1 cellular context compared by ENCODE assay signal in the genomic region with DNA sequence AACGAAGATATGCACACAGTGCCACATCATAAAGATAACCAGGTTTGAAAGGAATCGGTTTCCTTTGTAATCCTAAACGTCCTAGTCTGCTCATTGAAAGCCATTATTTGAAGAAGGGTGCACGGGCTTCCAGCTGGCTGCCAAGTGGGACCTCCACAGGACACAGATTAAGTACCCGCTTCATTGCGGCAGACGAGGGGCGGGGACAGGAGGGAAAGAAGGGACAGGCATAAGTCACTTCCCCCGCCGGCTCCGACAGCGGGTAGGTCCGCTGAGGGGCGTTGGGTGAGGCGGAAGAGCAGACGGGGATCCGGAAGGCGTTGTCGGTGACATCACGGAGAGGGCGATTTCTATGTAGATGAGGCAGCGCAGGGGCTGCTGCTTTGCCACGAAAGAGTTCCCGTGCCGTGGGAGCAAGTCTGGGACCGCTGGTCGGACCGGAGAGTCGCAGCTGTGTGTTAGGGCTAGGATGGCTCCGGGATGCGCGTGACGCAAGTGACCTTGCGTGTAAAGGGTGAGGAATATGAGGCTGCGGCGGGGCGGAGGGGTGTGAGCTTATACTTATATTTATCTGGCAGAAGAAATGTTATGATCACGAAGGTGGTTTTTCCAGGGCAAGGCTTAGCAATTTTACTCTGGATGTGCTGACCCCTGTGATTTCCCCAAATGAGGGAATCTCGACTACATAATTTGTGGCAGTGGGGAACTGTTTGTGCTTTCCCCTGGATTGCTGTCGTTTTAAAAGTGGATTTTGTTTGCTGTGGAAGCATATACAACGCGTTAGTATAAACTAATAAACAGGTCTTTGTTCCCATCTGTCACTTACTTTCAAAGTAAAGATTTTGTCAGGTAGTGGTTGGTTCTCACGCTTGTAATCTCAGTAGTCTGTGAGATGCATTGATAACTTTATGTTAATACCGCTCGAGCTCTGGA.
TF ChIP-seq lines count a peak whose summit lies in the region.

No MANE protein-coding gene starts in this region.

TF ChIP-seq in HEK293, 187 proteins besides CTCF, POLR2A, EP300 and RAD21 (continued from another document and continues in another):
- TF ChIP-seq, protein P1, sequence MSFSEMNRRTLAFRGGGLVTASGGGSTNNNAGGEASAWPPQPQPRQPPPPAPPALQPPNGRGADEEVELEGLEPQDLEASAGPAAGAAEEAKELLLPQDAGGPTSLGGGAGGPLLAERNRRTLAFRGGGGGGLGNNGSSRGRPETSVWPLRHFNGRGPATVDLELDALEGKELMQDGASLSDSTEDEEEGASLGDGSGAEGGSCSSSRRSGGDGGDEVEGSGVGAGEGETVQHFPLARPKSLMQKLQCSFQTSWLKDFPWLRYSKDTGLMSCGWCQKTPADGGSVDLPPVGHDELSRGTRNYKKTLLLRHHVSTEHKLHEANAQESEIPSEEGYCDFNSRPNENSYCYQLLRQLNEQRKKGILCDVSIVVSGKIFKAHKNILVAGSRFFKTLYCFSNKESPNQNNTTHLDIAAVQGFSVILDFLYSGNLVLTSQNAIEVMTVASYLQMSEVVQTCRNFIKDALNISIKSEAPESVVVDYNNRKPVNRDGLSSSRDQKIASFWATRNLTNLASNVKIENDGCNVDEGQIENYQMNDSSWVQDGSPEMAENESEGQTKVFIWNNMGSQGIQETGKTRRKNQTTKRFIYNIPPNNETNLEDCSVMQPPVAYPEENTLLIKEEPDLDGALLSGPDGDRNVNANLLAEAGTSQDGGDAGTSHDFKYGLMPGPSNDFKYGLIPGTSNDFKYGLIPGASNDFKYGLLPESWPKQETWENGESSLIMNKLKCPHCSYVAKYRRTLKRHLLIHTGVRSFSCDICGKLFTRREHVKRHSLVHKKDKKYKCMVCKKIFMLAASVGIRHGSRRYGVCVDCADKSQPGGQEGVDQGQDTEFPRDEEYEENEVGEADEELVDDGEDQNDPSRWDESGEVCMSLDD (tag by site-specific recombination; IDR thresholded peaks at IDR 0.05): peak; percentile 78
- TF ChIP-seq, protein P2, sequence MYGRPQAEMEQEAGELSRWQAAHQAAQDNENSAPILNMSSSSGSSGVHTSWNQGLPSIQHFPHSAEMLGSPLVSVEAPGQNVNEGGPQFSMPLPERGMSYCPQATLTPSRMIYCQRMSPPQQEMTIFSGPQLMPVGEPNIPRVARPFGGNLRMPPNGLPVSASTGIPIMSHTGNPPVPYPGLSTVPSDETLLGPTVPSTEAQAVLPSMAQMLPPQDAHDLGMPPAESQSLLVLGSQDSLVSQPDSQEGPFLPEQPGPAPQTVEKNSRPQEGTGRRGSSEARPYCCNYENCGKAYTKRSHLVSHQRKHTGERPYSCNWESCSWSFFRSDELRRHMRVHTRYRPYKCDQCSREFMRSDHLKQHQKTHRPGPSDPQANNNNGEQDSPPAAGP (tag by site-specific recombination; IDR thresholded peaks at IDR 0.05): peak; percentile 53; the same call in 1 of the 2 replicates
- peak; percentile 81 for TF ChIP-seq GLIS1 (tag by site-specific recombination; IDR thresholded peaks at IDR 0.05)
- TF ChIP-seq TRIM28 (IDR thresholded peaks at IDR 0.05; ENCODE audit: borderline replicate concordance, low read length): 0 out of 2 replicates have a peak, but pooled peaks have one; percentile 49
- peak; percentile 60 for TF ChIP-seq EGR2 (tag by site-specific recombination; IDR thresholded peaks at IDR 0.05; ENCODE audit: low read depth)
- peak; percentile 79 for TF ChIP-seq ZBTB17 (tag by site-specific recombination; IDR thresholded peaks at IDR 0.05)
- TF ChIP-seq, protein P3, sequence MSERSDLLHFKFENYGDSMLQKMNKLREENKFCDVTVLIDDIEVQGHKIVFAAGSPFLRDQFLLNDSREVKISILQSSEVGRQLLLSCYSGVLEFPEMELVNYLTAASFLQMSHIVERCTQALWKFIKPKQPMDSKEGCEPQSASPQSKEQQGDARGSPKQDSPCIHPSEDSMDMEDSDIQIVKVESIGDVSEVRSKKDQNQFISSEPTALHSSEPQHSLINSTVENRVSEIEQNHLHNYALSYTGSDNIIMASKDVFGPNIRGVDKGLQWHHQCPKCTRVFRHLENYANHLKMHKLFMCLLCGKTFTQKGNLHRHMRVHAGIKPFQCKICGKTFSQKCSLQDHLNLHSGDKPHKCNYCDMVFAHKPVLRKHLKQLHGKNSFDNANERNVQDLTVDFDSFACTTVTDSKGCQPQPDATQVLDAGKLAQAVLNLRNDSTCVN (tag by site-specific recombination; optimal IDR thresholded peaks at IDR 0.05): peak; percentile 53
- 0 out of 2 replicates have a peak, but pooled peaks have one; percentile 33 for TF ChIP-seq ZNF843 (tag by site-specific recombination; IDR thresholded peaks at IDR 0.05)
- TF ChIP-seq ZNF140 (tag by site-specific recombination; IDR thresholded peaks at IDR 0.05): peak; percentile 58
- TF ChIP-seq, protein P4, sequence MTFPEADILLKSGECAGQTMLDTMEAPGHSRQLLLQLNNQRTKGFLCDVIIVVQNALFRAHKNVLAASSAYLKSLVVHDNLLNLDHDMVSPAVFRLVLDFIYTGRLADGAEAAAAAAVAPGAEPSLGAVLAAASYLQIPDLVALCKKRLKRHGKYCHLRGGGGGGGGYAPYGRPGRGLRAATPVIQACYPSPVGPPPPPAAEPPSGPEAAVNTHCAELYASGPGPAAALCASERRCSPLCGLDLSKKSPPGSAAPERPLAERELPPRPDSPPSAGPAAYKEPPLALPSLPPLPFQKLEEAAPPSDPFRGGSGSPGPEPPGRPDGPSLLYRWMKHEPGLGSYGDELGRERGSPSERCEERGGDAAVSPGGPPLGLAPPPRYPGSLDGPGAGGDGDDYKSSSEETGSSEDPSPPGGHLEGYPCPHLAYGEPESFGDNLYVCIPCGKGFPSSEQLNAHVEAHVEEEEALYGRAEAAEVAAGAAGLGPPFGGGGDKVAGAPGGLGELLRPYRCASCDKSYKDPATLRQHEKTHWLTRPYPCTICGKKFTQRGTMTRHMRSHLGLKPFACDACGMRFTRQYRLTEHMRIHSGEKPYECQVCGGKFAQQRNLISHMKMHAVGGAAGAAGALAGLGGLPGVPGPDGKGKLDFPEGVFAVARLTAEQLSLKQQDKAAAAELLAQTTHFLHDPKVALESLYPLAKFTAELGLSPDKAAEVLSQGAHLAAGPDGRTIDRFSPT (tag by site-specific recombination; IDR thresholded peaks at IDR 0.05): 0 out of 2 replicates have a peak, but pooled peaks have one; percentile 39
- peak; percentile 79 for TF ChIP-seq SP7 (tag by site-specific recombination; IDR thresholded peaks at IDR 0.05)
- TF ChIP-seq KLF10 (tag by site-specific recombination; IDR thresholded peaks at IDR 0.05): peak; percentile 82
- TF ChIP-seq, protein P5, sequence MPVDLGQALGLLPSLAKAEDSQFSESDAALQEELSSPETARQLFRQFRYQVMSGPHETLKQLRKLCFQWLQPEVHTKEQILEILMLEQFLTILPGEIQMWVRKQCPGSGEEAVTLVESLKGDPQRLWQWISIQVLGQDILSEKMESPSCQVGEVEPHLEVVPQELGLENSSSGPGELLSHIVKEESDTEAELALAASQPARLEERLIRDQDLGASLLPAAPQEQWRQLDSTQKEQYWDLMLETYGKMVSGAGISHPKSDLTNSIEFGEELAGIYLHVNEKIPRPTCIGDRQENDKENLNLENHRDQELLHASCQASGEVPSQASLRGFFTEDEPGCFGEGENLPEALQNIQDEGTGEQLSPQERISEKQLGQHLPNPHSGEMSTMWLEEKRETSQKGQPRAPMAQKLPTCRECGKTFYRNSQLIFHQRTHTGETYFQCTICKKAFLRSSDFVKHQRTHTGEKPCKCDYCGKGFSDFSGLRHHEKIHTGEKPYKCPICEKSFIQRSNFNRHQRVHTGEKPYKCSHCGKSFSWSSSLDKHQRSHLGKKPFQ (tag by site-specific recombination; IDR thresholded peaks at IDR 0.05): peak; percentile 32; the same call in 1 of the 2 replicates
- 0 out of 2 replicates have a peak, but pooled peaks have one; percentile 5 for TF ChIP-seq MYNN (tag by site-specific recombination; IDR thresholded peaks at IDR 0.05; ENCODE audit: borderline replicate concordance)
- TF ChIP-seq, protein P6, sequence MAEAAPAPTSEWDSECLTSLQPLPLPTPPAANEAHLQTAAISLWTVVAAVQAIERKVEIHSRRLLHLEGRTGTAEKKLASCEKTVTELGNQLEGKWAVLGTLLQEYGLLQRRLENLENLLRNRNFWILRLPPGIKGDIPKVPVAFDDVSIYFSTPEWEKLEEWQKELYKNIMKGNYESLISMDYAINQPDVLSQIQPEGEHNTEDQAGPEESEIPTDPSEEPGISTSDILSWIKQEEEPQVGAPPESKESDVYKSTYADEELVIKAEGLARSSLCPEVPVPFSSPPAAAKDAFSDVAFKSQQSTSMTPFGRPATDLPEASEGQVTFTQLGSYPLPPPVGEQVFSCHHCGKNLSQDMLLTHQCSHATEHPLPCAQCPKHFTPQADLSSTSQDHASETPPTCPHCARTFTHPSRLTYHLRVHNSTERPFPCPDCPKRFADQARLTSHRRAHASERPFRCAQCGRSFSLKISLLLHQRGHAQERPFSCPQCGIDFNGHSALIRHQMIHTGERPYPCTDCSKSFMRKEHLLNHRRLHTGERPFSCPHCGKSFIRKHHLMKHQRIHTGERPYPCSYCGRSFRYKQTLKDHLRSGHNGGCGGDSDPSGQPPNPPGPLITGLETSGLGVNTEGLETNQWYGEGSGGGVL (tag by site-specific recombination; IDR thresholded peaks at IDR 0.05): peak; percentile 66
- TF ChIP-seq KLF1 (tag by site-specific recombination; IDR thresholded peaks at IDR 0.05): peak; percentile 73
- TF ChIP-seq, protein P7, sequence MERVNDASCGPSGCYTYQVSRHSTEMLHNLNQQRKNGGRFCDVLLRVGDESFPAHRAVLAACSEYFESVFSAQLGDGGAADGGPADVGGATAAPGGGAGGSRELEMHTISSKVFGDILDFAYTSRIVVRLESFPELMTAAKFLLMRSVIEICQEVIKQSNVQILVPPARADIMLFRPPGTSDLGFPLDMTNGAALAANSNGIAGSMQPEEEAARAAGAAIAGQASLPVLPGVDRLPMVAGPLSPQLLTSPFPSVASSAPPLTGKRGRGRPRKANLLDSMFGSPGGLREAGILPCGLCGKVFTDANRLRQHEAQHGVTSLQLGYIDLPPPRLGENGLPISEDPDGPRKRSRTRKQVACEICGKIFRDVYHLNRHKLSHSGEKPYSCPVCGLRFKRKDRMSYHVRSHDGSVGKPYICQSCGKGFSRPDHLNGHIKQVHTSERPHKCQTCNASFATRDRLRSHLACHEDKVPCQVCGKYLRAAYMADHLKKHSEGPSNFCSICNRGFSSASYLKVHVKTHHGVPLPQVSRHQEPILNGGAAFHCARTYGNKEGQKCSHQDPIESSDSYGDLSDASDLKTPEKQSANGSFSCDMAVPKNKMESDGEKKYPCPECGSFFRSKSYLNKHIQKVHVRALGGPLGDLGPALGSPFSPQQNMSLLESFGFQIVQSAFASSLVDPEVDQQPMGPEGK (tag by site-specific recombination; IDR thresholded peaks at IDR 0.05): peak; percentile 70
- TF ChIP-seq, protein P8, sequence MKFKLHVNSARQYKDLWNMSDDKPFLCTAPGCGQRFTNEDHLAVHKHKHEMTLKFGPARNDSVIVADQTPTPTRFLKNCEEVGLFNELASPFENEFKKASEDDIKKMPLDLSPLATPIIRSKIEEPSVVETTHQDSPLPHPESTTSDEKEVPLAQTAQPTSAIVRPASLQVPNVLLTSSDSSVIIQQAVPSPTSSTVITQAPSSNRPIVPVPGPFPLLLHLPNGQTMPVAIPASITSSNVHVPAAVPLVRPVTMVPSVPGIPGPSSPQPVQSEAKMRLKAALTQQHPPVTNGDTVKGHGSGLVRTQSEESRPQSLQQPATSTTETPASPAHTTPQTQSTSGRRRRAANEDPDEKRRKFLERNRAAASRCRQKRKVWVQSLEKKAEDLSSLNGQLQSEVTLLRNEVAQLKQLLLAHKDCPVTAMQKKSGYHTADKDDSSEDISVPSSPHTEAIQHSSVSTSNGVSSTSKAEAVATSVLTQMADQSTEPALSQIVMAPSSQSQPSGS (tag by site-specific recombination; IDR thresholded peaks at IDR 0.05; ENCODE audit: low read depth): peak; percentile 83
- TF ChIP-seq KLF8 (tag by site-specific recombination; IDR thresholded peaks at IDR 0.05): peak; percentile 88
- TF ChIP-seq ZEB2 (tag by site-specific recombination; IDR thresholded peaks at IDR 0.05): 0 out of 2 replicates have a peak, but pooled peaks have one; percentile 69
- peak; percentile 70; the same call in 1 of the 2 replicates for TF ChIP-seq ZFP69B (tag by site-specific recombination; IDR thresholded peaks at IDR 0.05)
- peak; percentile 98 for TF ChIP-seq ZNF341 (tag by site-specific recombination; IDR thresholded peaks at IDR 0.05; ENCODE audit: low read depth)
- TF ChIP-seq ZFHX2 (tag by site-specific recombination; conservative IDR thresholded peaks at IDR 0.05): peak; percentile 38; the same call in 1 of the 2 replicates
- TF ChIP-seq ZSCAN23 (tag by site-specific recombination; IDR thresholded peaks at IDR 0.05): 0 out of 2 replicates have a peak, but pooled peaks have one; percentile 13
- TF ChIP-seq, protein P9, sequence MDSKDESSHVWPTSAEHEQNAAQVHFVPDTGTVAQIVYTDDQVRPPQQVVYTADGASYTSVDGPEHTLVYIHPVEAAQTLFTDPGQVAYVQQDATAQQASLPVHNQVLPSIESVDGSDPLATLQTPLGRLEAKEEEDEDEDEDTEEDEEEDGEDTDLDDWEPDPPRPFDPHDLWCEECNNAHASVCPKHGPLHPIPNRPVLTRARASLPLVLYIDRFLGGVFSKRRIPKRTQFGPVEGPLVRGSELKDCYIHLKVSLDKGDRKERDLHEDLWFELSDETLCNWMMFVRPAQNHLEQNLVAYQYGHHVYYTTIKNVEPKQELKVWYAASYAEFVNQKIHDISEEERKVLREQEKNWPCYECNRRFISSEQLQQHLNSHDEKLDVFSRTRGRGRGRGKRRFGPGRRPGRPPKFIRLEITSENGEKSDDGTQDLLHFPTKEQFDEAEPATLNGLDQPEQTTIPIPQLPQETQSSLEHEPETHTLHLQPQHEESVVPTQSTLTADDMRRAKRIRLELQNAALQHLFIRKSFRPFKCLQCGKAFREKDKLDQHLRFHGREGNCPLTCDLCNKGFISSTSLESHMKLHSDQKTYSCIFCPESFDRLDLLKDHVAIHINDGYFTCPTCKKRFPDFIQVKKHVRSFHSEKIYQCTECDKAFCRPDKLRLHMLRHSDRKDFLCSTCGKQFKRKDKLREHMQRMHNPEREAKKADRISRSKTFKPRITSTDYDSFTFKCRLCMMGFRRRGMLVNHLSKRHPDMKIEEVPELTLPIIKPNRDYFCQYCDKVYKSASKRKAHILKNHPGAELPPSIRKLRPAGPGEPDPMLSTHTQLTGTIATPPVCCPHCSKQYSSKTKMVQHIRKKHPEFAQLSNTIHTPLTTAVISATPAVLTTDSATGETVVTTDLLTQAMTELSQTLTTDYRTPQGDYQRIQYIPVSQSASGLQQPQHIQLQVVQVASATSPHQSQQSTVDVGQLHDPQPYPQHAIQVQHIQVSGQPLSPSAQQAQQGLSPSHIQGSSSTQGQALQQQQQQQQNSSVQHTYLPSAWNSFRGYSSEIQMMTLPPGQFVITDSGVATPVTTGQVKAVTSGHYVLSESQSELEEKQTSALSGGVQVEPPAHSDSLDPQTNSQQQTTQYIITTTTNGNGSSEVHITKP (tag by site-specific recombination; IDR thresholded peaks at IDR 0.05): peak; percentile 80
